In genomic region chr7:151814400-151814914, GRCh38 we compare ENCODE assay signal across 16 cellular contexts.
DNase-seq lines count a peak whose midpoint lies in the region; ATAC-seq lines count a peak whose summit lies in the region.
"Had no signal": no experiment of that assay in that cellular context is flagged by ENCODE, and none has a peak within 500 bp of the region (broad histone marks: within the 10 kb centered on the region; RNA-seq: fewer than 3 reads in every experiment).

No MANE protein-coding gene starts in this region.

- no peaks in the 10 kb centered on the region for H3K27me3 Mint-ChIP-seq in activated CD4-positive, alpha-beta memory T cell treated with anti-CD3 and anti-CD28 coated beads for 36 hours
- H3K27me3 Mint-ChIP-seq: activated naive CD8-positive, alpha-beta T cell had no signal

- H3K9ac ChIP-seq in adipocyte (ENCODE audit: low read length) = no peak overlapping the region

- no peak overlapping the region for H3K4me3 Mint-ChIP-seq in activated CD4-positive, alpha-beta memory T cell treated with anti-CD3 and anti-CD28 coated beads for 36 hours
- H3K4me3 Mint-ChIP-seq: activated naive CD8-positive, alpha-beta T cell had no signal

- ATAC-seq in left ventricle myocardium superior (no peak), Right ventricle myocardium inferior (no peak), HG03097 (IDR thresholded peaks at IDR 0.05; ENCODE audit: low FRiP score, unreplicated experiment) (no peak)

- H3K27me3 ChIP-seq in adipocyte (replicated peaks; ENCODE audit: control insufficient read depth, insufficient read depth, low read length) = peaks cover 55% of the 10 kb centered on the region
- H3K27me3 ChIP-seq: ovary, tibial artery had no signal

- H3K4me1 Mint-ChIP-seq in activated CD4-positive, alpha-beta memory T cell treated with anti-CD3 and anti-CD28 coated beads for 36 hours (ENCODE audit: low read depth) = peaks cover 20% of the 10 kb centered on the region

- CTCF ChIA-PET in activated CD4-positive, alpha-beta memory T cell treated with anti-CD3 and anti-CD28 coated beads for 36 hours (lab: Charles Lee) = interaction anchor here (1.8 kb wide), 1 partner anchor 32 kb away, joined by 10 read pairs; no protein-coding TSS in a partner anchor

- no peaks in the 10 kb centered on the region for H3K4me1 ChIP-seq in adipocyte (ENCODE audit: control insufficient read depth, insufficient read depth, low read length)

- H3K9me3 ChIP-seq in adipocyte (ENCODE audit: control insufficient read depth, low read length) = no peaks in the 10 kb centered on the region
- H3K9me3 ChIP-seq: Caco-2, ovary, tibial artery had no signal

- POLR2A ChIA-PET in activated CD4-positive, alpha-beta memory T cell treated with anti-CD3 and anti-CD28 coated beads for 36 hours (lab: Charles Lee) = interaction anchor here (0.9 to 1.5 kb wide), 2 partner anchors 19 to 63 kb away, joined by 3 to 6 read pairs; partner anchors contain the start of gene PRKAG2

- no peak overlapping the region for H3K27ac Mint-ChIP-seq in activated CD4-positive, alpha-beta memory T cell treated with anti-CD3 and anti-CD28 coated beads for 36 hours
- H3K27ac Mint-ChIP-seq: activated naive CD8-positive, alpha-beta T cell had no signal

- no peaks in the 10 kb centered on the region for H3K9me3 Mint-ChIP-seq in activated CD4-positive, alpha-beta memory T cell treated with anti-CD3 and anti-CD28 coated beads for 36 hours

- no peaks in the 10 kb centered on the region for H3K36me3 Mint-ChIP-seq in activated CD4-positive, alpha-beta memory T cell treated with anti-CD3 and anti-CD28 coated beads for 36 hours
- H3K36me3 Mint-ChIP-seq: activated naive CD8-positive, alpha-beta T cell had no signal

- H3K4me3 ChIP-seq in adipocyte (ENCODE audit: low read length) = no peak overlapping the region
- H3K4me3 ChIP-seq: ovary, tibial artery had no signal

- H3K36me3 ChIP-seq in adipocyte (ENCODE audit: control insufficient read depth, insufficient read depth, low read length, severe bottlenecking) = no peaks in the 10 kb centered on the region
- H3K36me3 ChIP-seq: ovary, tibial artery, WERI-Rb-1 had no signal

- DNase-seq in left ventricle myocardium superior (peak; percentile 41), Right ventricle myocardium inferior (ENCODE audit: missing footprints) (no peak), adipocyte (ENCODE audit: low read depth) (peak; percentile 20), iPS-NIHi11 (ENCODE audit: low spot score) (peak; percentile 70)
- DNase-seq in activated CD4-positive, alpha-beta T cell treated with anti-CD3 and anti-CD28 coated beads, Interleukin-2, amount 50 U/mL, for 4 hours = no peak
- no peak for DNase-seq in activated CD4-positive, alpha-beta memory T cell treated with anti-CD3 and anti-CD28 coated beads for 36 hours
- DNase-seq: Caco-2, cortex of kidney, Karpas-422, NCI-H2029 treated with DMSO at 0.1 percent for 48 hours, ovary, tibial artery, WERI-Rb-1 had no signal

- intact Hi-C loops in left ventricle myocardium superior (cut with micrococcal nuclease) (no loop called here), Right ventricle myocardium inferior (cut with DNase I) (no loop called here)
- intact Hi-C loops in activated CD4-positive, alpha-beta memory T cell treated with anti-CD3 and anti-CD28 coated beads for 36 hours (cut with micrococcal nuclease) = no loop called here

- H3K27ac ChIP-seq in temporal lobe (ENCODE audit: low read depth, low read length) = peak overlapping the region; percentile 47
- H3K27ac ChIP-seq: ovary, tibial artery, WERI-Rb-1 had no signal

Comparison
In these comparisons a context has a peak if more than half of its experiments do, and no peak if none do; other contexts are left out.
1. DNase-seq: peak in left ventricle myocardium superior (single experiment), adipocyte (single experiment) and iPS-NIHi11 (single experiment); none in Right ventricle myocardium inferior (single experiment), activated CD4-positive, alpha-beta T cell treated with anti-CD3 and anti-CD28 coated beads, Interleukin-2, amount 50 U/mL, for 4 hours (0 of 2) and activated CD4-positive, alpha-beta memory T cell treated with anti-CD3 and anti-CD28 coated beads for 36 hours (single experiment).